Comparison of ENCODE assay signal across 8 cellular contexts in the genomic region with DNA sequence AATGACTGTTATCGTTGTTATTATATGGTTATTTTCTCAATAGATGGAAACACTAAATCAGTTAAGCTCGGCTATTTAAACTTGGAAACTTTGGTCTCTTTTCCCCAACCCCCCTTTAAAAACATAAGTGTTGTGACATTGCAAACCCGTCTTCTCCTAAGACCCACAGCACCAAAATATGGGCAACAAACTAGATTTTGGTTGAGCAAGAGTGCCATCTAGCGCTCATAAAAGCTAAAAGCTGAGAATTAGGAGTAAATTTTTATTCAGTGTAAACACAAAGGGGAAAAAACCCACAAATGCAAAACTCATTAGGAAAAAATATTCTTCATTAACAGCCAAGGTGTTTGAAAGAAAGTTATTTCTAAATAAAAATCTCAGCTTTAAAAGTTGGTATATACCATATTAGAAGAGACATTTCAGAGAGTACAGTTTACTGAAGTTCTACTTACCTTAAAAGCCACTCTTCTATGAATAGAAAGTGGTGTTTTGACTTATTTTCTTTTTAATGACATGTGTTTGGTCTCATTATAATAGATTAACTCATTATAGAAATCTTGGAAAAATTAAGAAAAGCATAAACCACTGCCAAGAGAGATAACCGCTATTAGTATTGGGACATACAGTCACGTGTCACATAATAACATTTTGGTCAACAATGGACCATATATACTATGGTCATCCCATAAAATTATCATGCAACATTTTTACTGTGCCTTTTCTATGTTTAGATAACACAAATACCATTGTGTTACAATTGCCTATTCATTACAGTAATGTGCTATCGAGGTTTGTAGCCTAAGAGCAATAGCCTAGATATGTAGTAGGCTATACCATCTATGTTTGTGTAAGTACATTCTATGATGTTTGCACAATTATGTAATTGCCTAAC. TPM values are rescaled to one million over a fixed set of nuclear protein-coding genes. Genes with fewer than 3 reads are reported as not detected.
DNase-seq lines count a peak whose midpoint lies in the region; ATAC-seq and TF ChIP-seq lines count a peak whose summit lies in the region.

No MANE protein-coding gene starts in this region.

- no peaks in the 10 kb centered on the region for H3K36me3 ChIP-seq in H7 (replicated peaks; ENCODE audit: control insufficient read depth, insufficient read depth, low read length)
- no peaks in the 10 kb centered on the region for H3K36me3 ChIP-seq in fibroblast of lung (ENCODE audit: control insufficient read depth, insufficient read depth, low read length)

- no peaks in the 10 kb centered on the region for H3K27me3 Mint-ChIP-seq in CD4-positive, alpha-beta T cell
- no peaks in the 10 kb centered on the region for H3K27me3 Mint-ChIP-seq in activated CD4-positive, alpha-beta memory T cell treated with anti-CD3 and anti-CD28 coated beads for 36 hours
- H3K27me3 Mint-ChIP-seq in neural crest cell (ENCODE audit: low read depth) = no peaks in the 10 kb centered on the region

- CTCF ChIA-PET in CD4-positive, alpha-beta T cell (lab: Charles Lee) = interaction anchor here (0.6 to 6.0 kb wide), 21 partner anchors 8 to 531 kb away, joined by 3 to 50 read pairs (median 4); partner anchors contain the start of genes ARMC2, CD164, CEP57L1 and SESN1
- CTCF ChIA-PET in activated CD4-positive, alpha-beta memory T cell treated with anti-CD3 and anti-CD28 coated beads for 36 hours (lab: Charles Lee) = interaction anchor here (0.7 to 7.2 kb wide), 48 partner anchors 8 to 1094 kb away, joined by 3 to 125 read pairs (median 4); partner anchors contain the start of gene ARMC2

- peaks cover 2% of the 10 kb centered on the region for H3K4me1 ChIP-seq in fibroblast of lung (ENCODE audit: control insufficient read depth, extremely low read depth, insufficient read depth, low read length)

- no peaks in the 10 kb centered on the region for H4K20me1 ChIP-seq in fibroblast of lung (ENCODE audit: control insufficient read depth, extremely low read depth, insufficient read depth, low read length)

- TF ChIP-seq CTCF in CD4-positive, alpha-beta T cell (IDR thresholded peaks at IDR 0.05) = peak; percentile 85
- peak; percentile 54 to 63 for TF ChIP-seq CTCF in fibroblast of lung (conservative IDR thresholded peaks at IDR 0.05 in 1 of 2, IDR thresholded peaks at IDR 0.05 in 1 of 2; ENCODE audit: low read depth in 1 of 2, low read length in 2 of 2)
- peak; percentile 88 for TF ChIP-seq CTCF in neural crest cell (conservative IDR thresholded peaks at IDR 0.05)

- H3K9me3 Mint-ChIP-seq in CD4-positive, alpha-beta T cell = no peaks in the 10 kb centered on the region
- no peaks in the 10 kb centered on the region for H3K9me3 Mint-ChIP-seq in activated CD4-positive, alpha-beta memory T cell treated with anti-CD3 and anti-CD28 coated beads for 36 hours
- no peaks in the 10 kb centered on the region for H3K9me3 Mint-ChIP-seq in neural crest cell

- H3K4me3 ChIP-seq in H7 (ENCODE audit: insufficient read depth, low read depth, low read length) = no peak overlapping the region
- no peak overlapping the region for H3K4me3 ChIP-seq in fibroblast of lung (replicated peaks in 1 of 4; ENCODE audit: control extremely low read depth in 1 of 4, insufficient read depth in 1 of 4, low read depth in 3 of 4, low read length in 4 of 4)

- intact Hi-C loops in CD4-positive, alpha-beta T cell (cut with DNase I, micrococcal nuclease) = loop anchor here (1.0 to 10.0 kb wide), 7 partner anchors 64 to 531 kb away; no protein-coding TSS in a partner anchor
- intact Hi-C loops in activated CD4-positive, alpha-beta memory T cell treated with anti-CD3 and anti-CD28 coated beads for 36 hours (cut with micrococcal nuclease) = loop anchor here (1.0 to 10.0 kb wide), 9 partner anchors 65 to 531 kb away; no protein-coding TSS in a partner anchor

- DNase-seq in CD4-positive, alpha-beta T cell = peak in 7 of 10 experiments; percentile 17 to 43 (median 31)
- DNase-seq in H7 (peak; percentile 34), NCI-H526 (lab: John Stamatoyannopoulos, UW) (peak; percentile 65 to 81), fibroblast of lung (ENCODE audit: low read depth in 2 of 2) (peak; percentile 53 to 86), neural crest cell (ENCODE audit: low read depth, low spot score) (peak; percentile 51)
- peak; percentile 33 for DNase-seq in activated CD4-positive, alpha-beta memory T cell treated with anti-CD3 and anti-CD28 coated beads for 36 hours
- DNase-seq in NK-92 treated with Interleukin-12 subunit alpha and Interleukin-12 subunit beta, amount 100 ng/mL, for 24 hours (lab: John Stamatoyannopoulos, UW) = no peak

- H3K27me3 ChIP-seq in CD4-positive, alpha-beta T cell (ENCODE audit: control insufficient read depth, insufficient read depth, low read length) = no peaks in the 10 kb centered on the region
- H3K27me3 ChIP-seq in H7 (ENCODE audit: control insufficient read depth, insufficient read depth, low read length) = no peaks in the 10 kb centered on the region
- no peaks in the 10 kb centered on the region for H3K27me3 ChIP-seq in fibroblast of lung (ENCODE audit: control insufficient read depth, insufficient read depth, low read length)

- no peaks in the 10 kb centered on the region for H3K36me3 Mint-ChIP-seq in CD4-positive, alpha-beta T cell (ENCODE audit: low read depth)
- H3K36me3 Mint-ChIP-seq in activated CD4-positive, alpha-beta memory T cell treated with anti-CD3 and anti-CD28 coated beads for 36 hours = no peaks in the 10 kb centered on the region
- H3K36me3 Mint-ChIP-seq in neural crest cell (ENCODE audit: low read depth) = no peaks in the 10 kb centered on the region

- no peaks in the 10 kb centered on the region for H3K79me2 ChIP-seq in fibroblast of lung (ENCODE audit: control insufficient read depth, insufficient read depth, low read length)

- peaks cover 25% of the 10 kb centered on the region for H3K4me1 Mint-ChIP-seq in CD4-positive, alpha-beta T cell (ENCODE audit: low read depth)
- peaks cover 21% of the 10 kb centered on the region for H3K4me1 Mint-ChIP-seq in activated CD4-positive, alpha-beta memory T cell treated with anti-CD3 and anti-CD28 coated beads for 36 hours (ENCODE audit: low read depth)
- peaks cover 5% of the 10 kb centered on the region for H3K4me1 Mint-ChIP-seq in neural crest cell

- no peak overlapping the region for H3K27ac Mint-ChIP-seq in CD4-positive, alpha-beta T cell
- H3K27ac Mint-ChIP-seq in activated CD4-positive, alpha-beta memory T cell treated with anti-CD3 and anti-CD28 coated beads for 36 hours = no peak overlapping the region
- no peak overlapping the region for H3K27ac Mint-ChIP-seq in neural crest cell (ENCODE audit: unreplicated experiment)

- no peak overlapping the region for H2AFZ ChIP-seq in fibroblast of lung (ENCODE audit: low read length)

- POLR2A ChIA-PET in CD4-positive, alpha-beta T cell (lab: Charles Lee) = interaction anchor here (1.0 to 4.4 kb wide), 11 partner anchors 21 to 532 kb away, joined by 3 to 43 read pairs (median 10); partner anchors contain the start of genes CEP57L1, FOXO3 and SESN1
- POLR2A ChIA-PET in activated CD4-positive, alpha-beta memory T cell treated with anti-CD3 and anti-CD28 coated beads for 36 hours (lab: Charles Lee) = interaction anchor here (1.5 kb wide), 1 partner anchor 21 kb away, joined by 4 read pairs; the partner anchor contains the start of gene SESN1

- no peaks in the 10 kb centered on the region for H3K9me3 ChIP-seq in CD4-positive, alpha-beta T cell (ENCODE audit: control insufficient read depth, low read length)
- H3K9me3 ChIP-seq in fibroblast of lung (ENCODE audit: control insufficient read depth, insufficient read depth, low read depth, low read length) = no peaks in the 10 kb centered on the region

- ATAC-seq in CD4-positive, alpha-beta T cell (ENCODE audit: poor library complexity) = peak; percentile 74
- ATAC-seq in GM19455 (IDR thresholded peaks at IDR 0.05; ENCODE audit: unreplicated experiment) = no peak

- no peak overlapping the region for H3K27ac ChIP-seq in CD4-positive, alpha-beta T cell (ENCODE audit: low read depth, low read length)
- no peak overlapping the region for H3K27ac ChIP-seq in fibroblast of lung (ENCODE audit: insufficient read depth, low read length)

- H3K9ac ChIP-seq in fibroblast of lung (ENCODE audit: insufficient read depth, low read length) = no peak overlapping the region

- peak overlapping the region; percentile 0 for H3K4me3 Mint-ChIP-seq in CD4-positive, alpha-beta T cell
- H3K4me3 Mint-ChIP-seq in activated CD4-positive, alpha-beta memory T cell treated with anti-CD3 and anti-CD28 coated beads for 36 hours = no peak overlapping the region
- no peak overlapping the region for H3K4me3 Mint-ChIP-seq in neural crest cell

- no peak overlapping the region for H3K4me2 ChIP-seq in fibroblast of lung (ENCODE audit: extremely low read depth, insufficient read depth, low read length)

RNA-seq across cellular contexts. Expression of gene SESN1, which starts 21.1 kb away (rescaled TPM):
- 10 to 100 TPM; 95.9 to 98.3 TPM for total RNA-seq in CD4-positive, alpha-beta T cell
- total RNA-seq in H7 (2014; rRNA removed; shearing (Covaris generic)) = 10.4 and 12.8 TPM in 2 replicates
- total RNA-seq in activated CD4-positive, alpha-beta memory T cell treated with anti-CD3 and anti-CD28 coated beads for 36 hours = 10 to 100 TPM in 1 of 2 experiments, 1 to 10 TPM in 1; 9.3 to 10.6 TPM
- total RNA-seq in fibroblast of lung = 30.6 and 34.5 TPM in 2 replicates
- 12.7 and 16.7 TPM in 2 replicates for polyA plus RNA-seq in fibroblast of lung
- 8.9 and 9.7 TPM in 2 replicates for polyA plus RNA-seq in fibroblast of lung (2012)
- polyA minus RNA-seq in fibroblast of lung (ENCODE audit: low replicate concordance) = 1.6 and 3.3 TPM in 2 replicates
- 11.5 and 12.0 TPM in 2 replicates for total RNA-seq in neural crest cell

RNA-seq across cellular contexts. Expression of gene CEP57L1, which starts 21.7 kb away (rescaled TPM):
- 1 to 10 TPM; 3.8 to 4.8 TPM for total RNA-seq in CD4-positive, alpha-beta T cell
- total RNA-seq in H7 (2014; rRNA removed; shearing (Covaris generic)) = 26.5 and 30.2 TPM in 2 replicates
- total RNA-seq in activated CD4-positive, alpha-beta memory T cell treated with anti-CD3 and anti-CD28 coated beads for 36 hours = 10 to 100 TPM; 23.0 to 27.8 TPM
- total RNA-seq in fibroblast of lung = 26.7 and 36.0 TPM in 2 replicates
- polyA plus RNA-seq in fibroblast of lung = 18.6 and 20.2 TPM in 2 replicates
- 15.1 and 15.5 TPM in 2 replicates for polyA plus RNA-seq in fibroblast of lung (2012)
- polyA minus RNA-seq in fibroblast of lung (ENCODE audit: low replicate concordance) = 4.5 and 6.5 TPM in 2 replicates
- 19.8 and 21.9 TPM in 2 replicates for total RNA-seq in neural crest cell
